Comparison of ENCODE assay signal across 8 cellular contexts in genomic region chr7:37901236-37901827, GRCh38. TPM values are rescaled to one million over a fixed set of nuclear protein-coding genes. Genes with fewer than 3 reads are reported as not detected.
DNase-seq lines count a peak whose midpoint lies in the region; ATAC-seq and TF ChIP-seq lines count a peak whose summit lies in the region.

No MANE protein-coding gene starts in this region.

- H2AFZ ChIP-seq in KMS-11 (ENCODE audit: low read depth): no peak overlapping the region

- DNase-seq in DMS53 treated with DMSO at 0.1 percent for 48 hours (lab: John Stamatoyannopoulos, UW; ENCODE audit: unreplicated experiment): peak; percentile 44
- no peak for DNase-seq in Right ventricle myocardium superior
- peak; percentile 68 for DNase-seq in superior temporal gyrus (ENCODE audit: extremely low spot score)
- no peak for DNase-seq in stimulated activated CD4-positive, alpha-beta T cell treated with anti-CD3 and anti-CD28 coated beads, Interleukin-1b, Interleukin-23, amount 100 ng/mL, for 48 hours
- DNase-seq in stimulated activated naive CD4-positive, alpha-beta T cell treated with Interleukin-2 at 50 U/mL for 16 hours (lab: John Stamatoyannopoulos, UW): no peak

- no peaks in the 10 kb centered on the region for H4K20me1 ChIP-seq in KMS-11 (ENCODE audit: insufficient read depth)

- no peak overlapping the region for H3K4me3 ChIP-seq in KMS-11 (IDR thresholded peaks at IDR 0.05; ENCODE audit: insufficient read depth, low read depth, low read length)

- H3K9ac ChIP-seq in KMS-11: no peak overlapping the region

- ATAC-seq in SK-N-SH treated with all-trans-retinoic acid at 6 μM for 48 hours (peak; percentile 84), Right ventricle myocardium superior (ENCODE audit: poor library complexity) (peak; percentile 73), HG03378 (IDR thresholded peaks at IDR 0.05; ENCODE audit: unreplicated experiment) (no peak)

- intact Hi-C loops in Right ventricle myocardium superior (cut with DNase I): loop anchor here (5.0 kb wide), 1 partner anchor 321 kb away; no protein-coding TSS in a partner anchor

- peak; percentile 92 for TF ChIP-seq CTCF in KMS-11 (conservative IDR thresholded peaks at IDR 0.05; ENCODE audit: low read depth, low read length)

- H3K4me1 ChIP-seq in KMS-11 (ENCODE audit: low read depth, poor library complexity, severe bottlenecking): peaks cover 3% of the 10 kb centered on the region

- no peaks in the 10 kb centered on the region for H3K27me3 ChIP-seq in KMS-11 (ENCODE audit: insufficient read depth, low read depth)

- H3K4me2 ChIP-seq in KMS-11: no peak overlapping the region

- no peak overlapping the region for H3K27ac ChIP-seq in KMS-11

- H3K36me3 ChIP-seq in KMS-11 (ENCODE audit: insufficient read depth): no peaks in the 10 kb centered on the region

- no peaks in the 10 kb centered on the region for H3K79me2 ChIP-seq in KMS-11 (ENCODE audit: insufficient read depth, low read depth)

TF ChIP-seq in SK-N-SH treated with all-trans-retinoic acid at 6 μM for 48 hours, 23 proteins besides CTCF, POLR2A, EP300 and RAD21:
- no peak for TF ChIP-seq CSDC2 (CRISPR knock-in tag; IDR thresholded peaks at IDR 0.05)
- no peak for TF ChIP-seq RARB (CRISPR knock-in tag; IDR thresholded peaks at IDR 0.05)
- no peak for TF ChIP-seq ZNF70 (CRISPR knock-in tag; IDR thresholded peaks at IDR 0.05)
- TF ChIP-seq CSRNP3 (CRISPR knock-in tag; IDR thresholded peaks at IDR 0.05): peak; percentile 52; the same call in 1 of the 2 replicates

RNA-seq across cellular contexts. Expression of gene SFRP4, which starts 15.3 kb away (rescaled TPM):
- 0.59 TPM for total RNA-seq in Right ventricle myocardium superior

RNA-seq across cellular contexts. Expression of gene EPDR1, which starts 19.1 kb away (rescaled TPM):
- total RNA-seq in Right ventricle myocardium superior: 49.1 TPM

RNA-seq across cellular contexts. Expression of gene NME8, which starts 52.9 kb away (rescaled TPM):
- total RNA-seq in Right ventricle myocardium superior: not detected

Comparison
In these comparisons a context has a peak if more than half of its experiments do, and no peak if none do; other contexts are left out.
1. DNase-seq: peak in DMS53 treated with DMSO at 0.1 percent for 48 hours (single experiment) and superior temporal gyrus (single experiment); none in Right ventricle myocardium superior (single experiment), stimulated activated CD4-positive, alpha-beta T cell treated with anti-CD3 and anti-CD28 coated beads, Interleukin-1b, Interleukin-23, amount 100 ng/mL, for 48 hours (single experiment) and stimulated activated naive CD4-positive, alpha-beta T cell treated with Interleukin-2 at 50 U/mL for 16 hours (single experiment).